Comparison of ENCODE assay signal across 2 cellular contexts in genomic region chr1:28070725-28071593, GRCh38.
TF ChIP-seq lines count a peak whose summit lies in the region.

No MANE protein-coding gene starts in this region.

TF ChIP-seq in HEK293T, 16 proteins besides CTCF, POLR2A, EP300 and RAD21:
- TF ChIP-seq, protein P1, sequence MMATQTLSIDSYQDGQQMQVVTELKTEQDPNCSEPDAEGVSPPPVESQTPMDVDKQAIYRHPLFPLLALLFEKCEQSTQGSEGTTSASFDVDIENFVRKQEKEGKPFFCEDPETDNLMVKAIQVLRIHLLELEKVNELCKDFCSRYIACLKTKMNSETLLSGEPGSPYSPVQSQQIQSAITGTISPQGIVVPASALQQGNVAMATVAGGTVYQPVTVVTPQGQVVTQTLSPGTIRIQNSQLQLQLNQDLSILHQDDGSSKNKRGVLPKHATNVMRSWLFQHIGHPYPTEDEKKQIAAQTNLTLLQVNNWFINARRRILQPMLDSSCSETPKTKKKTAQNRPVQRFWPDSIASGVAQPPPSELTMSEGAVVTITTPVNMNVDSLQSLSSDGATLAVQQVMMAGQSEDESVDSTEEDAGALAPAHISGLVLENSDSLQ (IDR thresholded peaks at IDR 0.05), result 0 out of 2 replicates have a peak, but pooled peaks have one; percentile 11
- no peak for TF ChIP-seq CTBP1 (IDR thresholded peaks at IDR 0.05; ENCODE audit: borderline replicate concordance)

TF ChIP-seq in GM12878, 131 proteins besides CTCF, POLR2A, EP300 and RAD21 (continued from another document):
- TF ChIP-seq, protein P2, sequence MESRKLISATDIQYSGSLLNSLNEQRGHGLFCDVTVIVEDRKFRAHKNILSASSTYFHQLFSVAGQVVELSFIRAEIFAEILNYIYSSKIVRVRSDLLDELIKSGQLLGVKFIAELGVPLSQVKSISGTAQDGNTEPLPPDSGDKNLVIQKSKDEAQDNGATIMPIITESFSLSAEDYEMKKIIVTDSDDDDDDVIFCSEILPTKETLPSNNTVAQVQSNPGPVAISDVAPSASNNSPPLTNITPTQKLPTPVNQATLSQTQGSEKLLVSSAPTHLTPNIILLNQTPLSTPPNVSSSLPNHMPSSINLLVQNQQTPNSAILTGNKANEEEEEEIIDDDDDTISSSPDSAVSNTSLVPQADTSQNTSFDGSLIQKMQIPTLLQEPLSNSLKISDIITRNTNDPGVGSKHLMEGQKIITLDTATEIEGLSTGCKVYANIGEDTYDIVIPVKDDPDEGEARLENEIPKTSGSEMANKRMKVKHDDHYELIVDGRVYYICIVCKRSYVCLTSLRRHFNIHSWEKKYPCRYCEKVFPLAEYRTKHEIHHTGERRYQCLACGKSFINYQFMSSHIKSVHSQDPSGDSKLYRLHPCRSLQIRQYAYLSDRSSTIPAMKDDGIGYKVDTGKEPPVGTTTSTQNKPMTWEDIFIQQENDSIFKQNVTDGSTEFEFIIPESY (IDR thresholded peaks at IDR 0.05), result peak; percentile 18; the same call in 1 of the 2 replicates
TF ChIP-seq in GM12878: peak in this region for 1.
